In the genomic region with DNA sequence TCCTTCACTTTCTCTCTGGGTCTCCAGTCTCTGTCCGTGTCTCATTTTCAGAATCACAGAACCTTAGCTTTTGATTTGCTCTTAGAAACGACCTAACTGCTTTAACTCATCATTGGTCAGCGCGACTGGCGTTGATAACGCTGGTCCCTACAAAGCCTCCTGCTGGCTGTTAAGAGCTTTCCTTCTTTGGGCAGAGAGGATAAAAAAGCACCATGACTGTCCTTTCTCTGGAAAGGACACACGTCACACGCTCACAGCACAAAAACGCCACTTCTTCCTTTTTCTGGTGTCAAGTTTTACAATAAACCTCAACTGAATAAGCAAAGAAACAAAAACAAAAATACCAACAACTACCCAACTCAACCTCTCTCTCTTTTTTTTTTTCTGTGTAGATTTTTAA, we compare ENCODE assay signal across 31 cellular contexts. TPM values are rescaled to one million over a fixed set of nuclear protein-coding genes. Genes with fewer than 3 reads are reported as not detected.
"Had no signal": no experiment of that assay in that cellular context is flagged by ENCODE, and none has a peak within 500 bp of the region (broad histone marks: within the 10 kb centered on the region; RNA-seq: fewer than 3 reads in every experiment).

No MANE protein-coding gene starts in this region.

- H3K27me3 ChIP-seq: hepatocyte, ovary, thyroid gland had no signal

- H3K79me2 ChIP-seq: hepatocyte had no signal

- H3K4me3 ChIP-seq: hepatocyte, left ventricle myocardium inferior, ovary, skin epidermis, thyroid gland, upper lobe of right lung had no signal

- H3K27ac ChIP-seq: hepatocyte, left ventricle myocardium inferior, neutrophil, ovary, skin epidermis, thyroid gland, upper lobe of right lung had no signal

- H3K36me3 ChIP-seq: left ventricle myocardium inferior, neutrophil, ovary, thyroid gland, upper lobe of right lung had no signal

- H3K9me3 ChIP-seq: left ventricle myocardium inferior, neutrophil, ovary, thyroid gland, upper lobe of right lung had no signal

- H3K4me2 ChIP-seq: hepatocyte had no signal

- DNase-seq: activated B cell treated with CpG ODN at 0.5 μM for 24 hours; activated CD4-positive, alpha-beta T cell treated with anti-CD3 and anti-CD28 coated beads for 36 hours; activated CD4-positive, alpha-beta T cell treated with anti-CD3 and anti-CD28 coated beads, Interleukin-2, amount 50 U/mL, for 4 hours; activated CD8-positive, alpha-beta memory T cell treated with anti-CD3 and anti-CD28 coated beads, Interleukin-2, amount 50 U/mL, for 48 hours; activated naive CD4-positive, alpha-beta T cell treated with Interleukin-2 at 50 U/mL for 16 hours; activated naive CD8-positive, alpha-beta T cell treated with anti-CD3 and anti-CD28 coated beads for 36 hours; activated T-cell treated with anti-CD3 and anti-CD28 coated beads, Interleukin-2, amount 50 U/mL, for 4 hours; central memory CD4-positive, alpha-beta T cell; effector memory CD4-positive, alpha-beta T cell; foreskin melanocyte; left ventricle myocardium inferior; midbrain; natural killer cell; ovary; right cardiac atrium; stimulated activated CD4-positive, alpha-beta T cell treated with anti-CD3 and anti-CD28 coated beads, Interleukin-1b, Interleukin-23, amount 100 ng/mL, for 48 hours; substantia nigra; T1000; thyroid gland; upper lobe of right lung had no signal

- ATAC-seq: activated CD4-positive, alpha-beta T cell treated with anti-CD3 and anti-CD28 coated beads for 36 hours; activated T-cell treated with anti-CD3 and anti-CD28 coated beads, Interleukin-2, amount 50 U/mL, for 4 hours; esophagus mucosa; natural killer cell; right cardiac atrium; upper lobe of right lung had no signal

- H3K4me1 ChIP-seq: left ventricle myocardium inferior, thyroid gland, upper lobe of right lung had no signal

RNA-seq across cellular contexts. Expression of gene KLK12, which starts 1.7 kb away (rescaled TPM):
- total RNA-seq: activated B cell treated with CpG ODN at 0.5 μM for 24 hours; activated CD4-positive, alpha-beta T cell treated with anti-CD3 and anti-CD28 coated beads for 36 hours; activated CD8-positive, alpha-beta memory T cell treated with anti-CD3 and anti-CD28 coated beads for 36 hours; activated naive CD8-positive, alpha-beta T cell treated with anti-CD3 and anti-CD28 coated beads for 36 hours; activated T-cell treated with anti-CD3 and anti-CD28 coated beads, Interleukin-2, amount 50 U/mL, for 4 hours; activated T-helper 2 cell treated with anti-CD3 and anti-CD28 coated beads, Interferon-gamma antibody, Interleukin-2, Interleukin-4, amounts not matched to agents 10 μg/mL and 5 μg/mL and 100 μg/mL, durations not matched to agents 14 hours and 24 hours and 36 hours; astrocyte; dermis microvascular lymphatic vessel endothelial cell; endothelial cell of umbilical vein; hepatocyte; left ventricle myocardium inferior; lung microvascular endothelial cell; natural killer cell; ovary; pulmonary artery endothelial cell; right cardiac atrium; thyroid gland; upper lobe of right lung had no signal
- polyA plus RNA-seq: endothelial cell of umbilical vein, hepatocyte, ovary, right cardiac atrium had no signal

RNA-seq across cellular contexts. Expression of gene KLK11, which starts 10.1 kb away (rescaled TPM):
- total RNA-seq: activated B cell treated with CpG ODN at 0.5 μM for 24 hours; activated CD4-positive, alpha-beta T cell treated with anti-CD3 and anti-CD28 coated beads for 36 hours; activated CD8-positive, alpha-beta memory T cell treated with anti-CD3 and anti-CD28 coated beads for 36 hours; activated naive CD8-positive, alpha-beta T cell treated with anti-CD3 and anti-CD28 coated beads for 36 hours; activated T-helper 2 cell treated with anti-CD3 and anti-CD28 coated beads, Interferon-gamma antibody, Interleukin-2, Interleukin-4, amounts not matched to agents 10 μg/mL and 5 μg/mL and 100 μg/mL, durations not matched to agents 14 hours and 24 hours and 36 hours; astrocyte; dermis microvascular lymphatic vessel endothelial cell; endothelial cell of umbilical vein; hepatocyte; left ventricle myocardium inferior; lung microvascular endothelial cell; natural killer cell; pulmonary artery endothelial cell had no signal
- polyA plus RNA-seq: endothelial cell of umbilical vein had no signal

RNA-seq across cellular contexts. Expression of gene KLK10, which starts 17.0 kb away (rescaled TPM):
- total RNA-seq: activated B cell treated with CpG ODN at 0.5 μM for 24 hours; activated CD4-positive, alpha-beta T cell treated with anti-CD3 and anti-CD28 coated beads for 36 hours; activated CD8-positive, alpha-beta memory T cell treated with anti-CD3 and anti-CD28 coated beads for 36 hours; activated naive CD8-positive, alpha-beta T cell treated with anti-CD3 and anti-CD28 coated beads for 36 hours; activated T-cell treated with anti-CD3 and anti-CD28 coated beads, Interleukin-2, amount 50 U/mL, for 4 hours; activated T-helper 2 cell treated with anti-CD3 and anti-CD28 coated beads, Interferon-gamma antibody, Interleukin-2, Interleukin-4, amounts not matched to agents 10 μg/mL and 5 μg/mL and 100 μg/mL, durations not matched to agents 14 hours and 24 hours and 36 hours; endothelial cell of umbilical vein; left ventricle myocardium inferior; lung microvascular endothelial cell; natural killer cell; pulmonary artery endothelial cell had no signal
- polyA plus RNA-seq: endothelial cell of umbilical vein had no signal

RNA-seq across cellular contexts. Expression of gene KLK13, which starts 28.4 kb away (rescaled TPM):
- total RNA-seq: activated B cell treated with CpG ODN at 0.5 μM for 24 hours; activated CD4-positive, alpha-beta T cell treated with anti-CD3 and anti-CD28 coated beads for 36 hours; activated CD8-positive, alpha-beta memory T cell treated with anti-CD3 and anti-CD28 coated beads for 36 hours; activated naive CD8-positive, alpha-beta T cell treated with anti-CD3 and anti-CD28 coated beads for 36 hours; activated T-cell treated with anti-CD3 and anti-CD28 coated beads, Interleukin-2, amount 50 U/mL, for 4 hours; activated T-helper 2 cell treated with anti-CD3 and anti-CD28 coated beads, Interferon-gamma antibody, Interleukin-2, Interleukin-4, amounts not matched to agents 10 μg/mL and 5 μg/mL and 100 μg/mL, durations not matched to agents 14 hours and 24 hours and 36 hours; dermis microvascular lymphatic vessel endothelial cell; endothelial cell of umbilical vein; hepatocyte; left ventricle myocardium inferior; lung microvascular endothelial cell; natural killer cell; pulmonary artery endothelial cell; right cardiac atrium; upper lobe of right lung had no signal
- polyA plus RNA-seq: endothelial cell of umbilical vein had no signal

RNA-seq across cellular contexts. Expression of gene KLK8, which starts 35.1 kb away (rescaled TPM):
- total RNA-seq: activated B cell treated with CpG ODN at 0.5 μM for 24 hours; activated CD4-positive, alpha-beta T cell treated with anti-CD3 and anti-CD28 coated beads for 36 hours; activated CD8-positive, alpha-beta memory T cell treated with anti-CD3 and anti-CD28 coated beads for 36 hours; activated naive CD8-positive, alpha-beta T cell treated with anti-CD3 and anti-CD28 coated beads for 36 hours; activated T-cell treated with anti-CD3 and anti-CD28 coated beads, Interleukin-2, amount 50 U/mL, for 4 hours; activated T-helper 2 cell treated with anti-CD3 and anti-CD28 coated beads, Interferon-gamma antibody, Interleukin-2, Interleukin-4, amounts not matched to agents 10 μg/mL and 5 μg/mL and 100 μg/mL, durations not matched to agents 14 hours and 24 hours and 36 hours; astrocyte; dermis microvascular lymphatic vessel endothelial cell; endothelial cell of umbilical vein; left ventricle myocardium inferior; lung microvascular endothelial cell; natural killer cell; pulmonary artery endothelial cell; right cardiac atrium; upper lobe of right lung had no signal
- polyA plus RNA-seq: endothelial cell of umbilical vein had no signal
